Comparison of ENCODE assay signal across 10 cellular contexts in genomic region chr10:4807803-4808507, GRCh38. TPM values are rescaled to one million over a fixed set of nuclear protein-coding genes. Genes with fewer than 3 reads are reported as not detected.
A peak's percentile ranks its signal among the peaks of the same experiment; 100 is the strongest.
DNase-seq lines count a peak whose midpoint lies in the region; ATAC-seq and TF ChIP-seq lines count a peak whose summit lies in the region.
"Had no signal": no experiment of that assay in that cellular context is flagged by ENCODE, and none has a peak within 500 bp of the region (broad histone marks: within the 10 kb centered on the region; RNA-seq: fewer than 3 reads in every experiment).

No MANE protein-coding gene starts in this region.

- H3T11ph ChIP-seq in H9 (ENCODE audit: low read length) = no peak overlapping the region

- H3K4me3 ChIP-seq in astrocyte of the spinal cord (ENCODE audit: low read depth, low read length) = no peak overlapping the region

- H4K20me1 ChIP-seq in H9 (ENCODE audit: control insufficient read depth, insufficient read depth, insufficient read length) = no peaks in the 10 kb centered on the region

- H3K79me2 ChIP-seq in H9 (ENCODE audit: insufficient read depth, low read length) = no peaks in the 10 kb centered on the region

- no peak overlapping the region for H3K27ac ChIP-seq in H9 (ENCODE audit: insufficient read length, low read depth, low read length)

- no peak overlapping the region for H2BK5ac ChIP-seq in H9 (ENCODE audit: insufficient read length, low read length)

- no peaks in the 10 kb centered on the region for H3K23me2 ChIP-seq in H9 (ENCODE audit: insufficient read length, low read depth, low read length, poor library complexity, severe bottlenecking)

- ATAC-seq in GM18861 (IDR thresholded peaks at IDR 0.05; ENCODE audit: unreplicated experiment) = peak; percentile 70
- peak; percentile 46 for ATAC-seq in HG03108 (IDR thresholded peaks at IDR 0.05; ENCODE audit: unreplicated experiment)
- no peak for ATAC-seq in activated CD4-positive, CD25-positive, alpha-beta regulatory T cell treated with anti-CD3 and anti-CD28 coated beads, Interleukin-2, amount 50 U/mL, for 24 hours

- H3K27ac Mint-ChIP-seq in H9 = no peak overlapping the region
- H3K27ac Mint-ChIP-seq: type B pancreatic cell had no signal

- no peaks in the 10 kb centered on the region for H3K79me1 ChIP-seq in H9 (ENCODE audit: insufficient read depth, low read depth, low read length, poor library complexity, severe bottlenecking)

- no peaks in the 10 kb centered on the region; a peak in 2 of 7 replicates for H3K36me3 Mint-ChIP-seq in H9 (ENCODE audit: insufficient read depth in 1 of 3, low read depth in 3 of 3)
- H3K36me3 Mint-ChIP-seq: type B pancreatic cell had no signal

- H3K4ac ChIP-seq in H9 (ENCODE audit: low read depth, low read length) = no peak overlapping the region

- TF ChIP-seq CTCF in astrocyte of the spinal cord (IDR thresholded peaks at IDR 0.05; ENCODE audit: low read depth, low read length) (no peak), H9 (conservative IDR thresholded peaks at IDR 0.05) (no peak)

- H4K5ac ChIP-seq in H9 (ENCODE audit: insufficient read length, low read depth, low read length) = no peak overlapping the region

- H3K27me3 Mint-ChIP-seq in H9 (ENCODE audit: low read depth) = no peaks in the 10 kb centered on the region; the same call in none of the 2 replicates
- H3K27me3 Mint-ChIP-seq: type B pancreatic cell had no signal

- no peaks in the 10 kb centered on the region for H3K4me1 ChIP-seq in H9 (ENCODE audit: insufficient read depth, low read length)

- no CpG with 5 or more reads among the region's 4 CpGs for WGBS in H9 (ENCODE audit: extremely low coverage, insufficient read length, low lambda C conversion rate)

- H3K23ac ChIP-seq in H9 (ENCODE audit: insufficient read length, low read depth, low read length) = no peak overlapping the region

- H3K9ac ChIP-seq in H9 (ENCODE audit: extremely low read depth, insufficient read length, low read length) = no peak overlapping the region

- peaks cover 1 to 41% of the 10 kb centered on the region in 2 experiments for H3K9me3 Mint-ChIP-seq in H9
- H3K9me3 Mint-ChIP-seq: type B pancreatic cell had no signal

- peaks cover 0 to 4% of the 10 kb centered on the region in 2 experiments; a peak in 1 of 4 replicates for H3K4me1 Mint-ChIP-seq in H9

- no peak overlapping the region for H2BK20ac ChIP-seq in H9 (ENCODE audit: low read depth, low read length, poor library complexity, severe bottlenecking)

- no peak overlapping the region for H4K8ac ChIP-seq in H9 (replicated peaks; ENCODE audit: insufficient read length, low read depth, low read length)

- no peak overlapping the region for H3K14ac ChIP-seq in H9 (ENCODE audit: insufficient read depth, low read length)

- no peak overlapping the region for H3K4me3 Mint-ChIP-seq in H9
- H3K4me3 Mint-ChIP-seq: type B pancreatic cell had no signal

- no peak overlapping the region for H3K56ac ChIP-seq in H9 (ENCODE audit: insufficient read length, low read depth, low read length)

- no peak overlapping the region for H2BK120ac ChIP-seq in H9 (ENCODE audit: low read depth, low read length, poor library complexity, severe bottlenecking)

- H2BK12ac ChIP-seq in H9 (ENCODE audit: insufficient read length, low read depth, low read length) = no peak overlapping the region

- no peak overlapping the region for H2BK15ac ChIP-seq in H9 (ENCODE audit: low read depth, low read length)

- H3K18ac ChIP-seq in H9 (ENCODE audit: insufficient read length, low read depth, low read length) = no peak overlapping the region

- H3K27me3 ChIP-seq in H9 (ENCODE audit: insufficient read depth, low read length) = no peaks in the 10 kb centered on the region

- no peak overlapping the region for H2AFZ ChIP-seq in H9 (ENCODE audit: low read length)

- H2AK5ac ChIP-seq in H9 (ENCODE audit: insufficient read length, low read length) = no peak overlapping the region

- H3K4me2 ChIP-seq in H9 (ENCODE audit: insufficient read depth, insufficient read length, low read length) = no peak overlapping the region

- in situ Hi-C loops in astrocyte of the spinal cord (cut with HindIII; ENCODE audit: low sequenced_read_pairs) = no loop called here

- no peak overlapping the region for H4K91ac ChIP-seq in H9 (ENCODE audit: insufficient read length, low read depth, low read length)

- DNase-seq in astrocyte of the spinal cord (ENCODE audit: low read depth, low spot score) (peak; percentile 86), renal cortical epithelial cell (ENCODE audit: low read depth) (peak; percentile 94), NK-92 (lab: John Stamatoyannopoulos, UW; ENCODE audit: unreplicated experiment) (no peak), H9 (no peak)
- DNase-seq: head of caudate nucleus, NCI-H2081 treated with DMSO at 0.1 percent for 48 hours had no signal

- no peaks in the 10 kb centered on the region for H3K9me3 ChIP-seq in H9 (ENCODE audit: control insufficient read depth, low read depth, low read length)

RNA-seq across cellular contexts. Expression of gene AKR1E2, which starts 18.1 kb away (rescaled TPM):
- total RNA-seq in renal cortical epithelial cell = 5.4 and 6.0 TPM in 2 replicates
- 2.2 and 2.5 TPM in 2 replicates for total RNA-seq in H9 (2021)

Comparison
In these comparisons a context has a peak if more than half of its experiments do, and no peak if none do; other contexts are left out.
1. ATAC-seq: peak in GM18861 (single experiment) and HG03108 (single experiment); none in activated CD4-positive, CD25-positive, alpha-beta regulatory T cell treated with anti-CD3 and anti-CD28 coated beads, Interleukin-2, amount 50 U/mL, for 24 hours (0 of 2).
2. DNase-seq: peak in astrocyte of the spinal cord (single experiment) and renal cortical epithelial cell (single experiment); none in NK-92 (single experiment) and H9 (single experiment).